ENCODE assay signal across 8 cellular contexts in genomic region chr14:35123388-35123703, GRCh38. TPM values are rescaled to one million over a fixed set of nuclear protein-coding genes. Genes with fewer than 3 reads are reported as not detected.
DNase-seq lines count a peak whose midpoint lies in the region; ATAC-seq, FAIRE-seq and TF ChIP-seq lines count a peak whose summit lies in the region.

No MANE protein-coding gene starts in this region.

- intact Hi-C loops in activated CD4-positive, alpha-beta T cell treated with anti-CD3 and anti-CD28 coated beads, Interleukin-2, amount 10 ng/mL, durations not matched to agents 24 days and 14 days (cut with micrococcal nuclease), result loop anchor here (2.0 to 10.0 kb wide), 2 partner anchors 169 to 701 kb away; partner anchors contain the start of genes BRMS1L and PSMA6
- intact Hi-C loops in activated T-helper 2 cell treated with anti-CD3 and anti-CD28 coated beads, Interferon-gamma antibody, Interleukin-2, Interleukin-4, amounts not matched to agents 10 μg/mL and 5 μg/mL and 100 μg/mL, durations not matched to agents 14 hours and 24 hours and 36 hours (cut with micrococcal nuclease), result loop anchor here (2.0 to 10.0 kb wide), 4 partner anchors 251 to 684 kb away; partner anchors contain the start of genes NFKBIA, RALGAPA1 and SNX6
- intact Hi-C loops in kidney (cut with DNase I), result no loop called here

- H3K36me3 ChIP-seq in kidney (ENCODE audit: control insufficient read depth in 1 of 2, insufficient read depth in 2 of 2, low read length in 2 of 2) (no peaks in the 10 kb centered on the region), suprapubic skin (no peaks in the 10 kb centered on the region)

- TF ChIP-seq EP300 in suprapubic skin (IDR thresholded peaks at IDR 0.05), result no peak

- H3K9me3 ChIP-seq in kidney (ENCODE audit: control insufficient read depth in 1 of 2, low read length in 2 of 2) (no peaks in the 10 kb centered on the region), suprapubic skin (no peaks in the 10 kb centered on the region)

- H3K4me3 ChIP-seq in kidney (ENCODE audit: low read length in 2 of 2) (peak overlapping the region; percentile 80 to 94), suprapubic skin (peak overlapping the region; percentile 67)

- peaks cover 55% of the 10 kb centered on the region for H3K4me1 Mint-ChIP-seq in activated CD4-positive, alpha-beta T cell treated with anti-CD3 and anti-CD28 coated beads, Interleukin-2, amount 10 ng/mL, durations not matched to agents 24 days and 14 days
- peaks cover 38% of the 10 kb centered on the region for H3K4me1 Mint-ChIP-seq in activated T-helper 2 cell treated with anti-CD3 and anti-CD28 coated beads, Interferon-gamma antibody, Interleukin-2, Interleukin-4, amounts not matched to agents 10 μg/mL and 5 μg/mL and 100 μg/mL, durations not matched to agents 14 hours and 24 hours and 36 hours (ENCODE audit: low read depth)

- H3K27ac Mint-ChIP-seq in activated CD4-positive, alpha-beta T cell treated with anti-CD3 and anti-CD28 coated beads, Interleukin-2, amount 10 ng/mL, durations not matched to agents 24 days and 14 days, result peak overlapping the region; percentile 100
- peak overlapping the region; percentile 100 for H3K27ac Mint-ChIP-seq in activated T-helper 2 cell treated with anti-CD3 and anti-CD28 coated beads, Interferon-gamma antibody, Interleukin-2, Interleukin-4, amounts not matched to agents 10 μg/mL and 5 μg/mL and 100 μg/mL, durations not matched to agents 14 hours and 24 hours and 36 hours

- no peaks in the 10 kb centered on the region for H3K27me3 ChIP-seq in suprapubic skin

- H3K9me3 Mint-ChIP-seq in activated CD4-positive, alpha-beta T cell treated with anti-CD3 and anti-CD28 coated beads, Interleukin-2, amount 10 ng/mL, durations not matched to agents 24 days and 14 days, result no peaks in the 10 kb centered on the region
- H3K9me3 Mint-ChIP-seq in activated T-helper 2 cell treated with anti-CD3 and anti-CD28 coated beads, Interferon-gamma antibody, Interleukin-2, Interleukin-4, amounts not matched to agents 10 μg/mL and 5 μg/mL and 100 μg/mL, durations not matched to agents 14 hours and 24 hours and 36 hours, result no peaks in the 10 kb centered on the region

- peaks cover 43% of the 10 kb centered on the region for H3K36me3 Mint-ChIP-seq in activated CD4-positive, alpha-beta T cell treated with anti-CD3 and anti-CD28 coated beads, Interleukin-2, amount 10 ng/mL, durations not matched to agents 24 days and 14 days (ENCODE audit: low read depth)
- peaks cover 32% of the 10 kb centered on the region for H3K36me3 Mint-ChIP-seq in activated T-helper 2 cell treated with anti-CD3 and anti-CD28 coated beads, Interferon-gamma antibody, Interleukin-2, Interleukin-4, amounts not matched to agents 10 μg/mL and 5 μg/mL and 100 μg/mL, durations not matched to agents 14 hours and 24 hours and 36 hours (ENCODE audit: low read depth)

- no peak for DNase-seq in activated CD4-positive, alpha-beta T cell treated with anti-CD3 and anti-CD28 coated beads, Interleukin-2, amount 10 ng/mL, durations not matched to agents 24 days and 14 days
- no peak for DNase-seq in activated CD4-positive, alpha-beta T cell treated with anti-CD3 and anti-CD28 coated beads for 1 hour
- no peak for DNase-seq in activated T-helper 2 cell treated with anti-CD3 and anti-CD28 coated beads, Interferon-gamma antibody, Interleukin-2, Interleukin-4, amounts not matched to agents 10 μg/mL and 5 μg/mL and 100 μg/mL, durations not matched to agents 14 hours and 24 hours and 36 hours (ENCODE audit: low spot score)
- no peak for DNase-seq in kidney
- no peak for DNase-seq in suprapubic skin (ENCODE audit: low spot score in 2 of 2)
- no peak for DNase-seq in stimulated activated CD4-positive, alpha-beta T cell treated with anti-CD3 and anti-CD28 coated beads, Interleukin-4, amount 100 ng/mL, for 1 hour
- DNase-seq in urothelium cell line (ENCODE audit: low spot score), result no peak

- H3K4me1 ChIP-seq in kidney (ENCODE audit: control insufficient read depth in 1 of 2, insufficient read depth in 1 of 2, low read depth in 1 of 2, low read length in 2 of 2) (peaks cover 0 to 9% of the 10 kb centered on the region in 2 donors), suprapubic skin (peaks cover 33% of the 10 kb centered on the region)

- 18% methylated on average over 3 of the region's 3 CpGs for WGBS in suprapubic skin

- H3K9ac ChIP-seq in kidney (ENCODE audit: low read length in 2 of 2), result peak overlapping the region in 1 of 2 donors; percentile 91

- no peak for ATAC-seq in GM21515 (IDR thresholded peaks at IDR 0.05; ENCODE audit: unreplicated experiment)

- H3K27me3 Mint-ChIP-seq in activated CD4-positive, alpha-beta T cell treated with anti-CD3 and anti-CD28 coated beads, Interleukin-2, amount 10 ng/mL, durations not matched to agents 24 days and 14 days, result no peaks in the 10 kb centered on the region
- no peaks in the 10 kb centered on the region for H3K27me3 Mint-ChIP-seq in activated T-helper 2 cell treated with anti-CD3 and anti-CD28 coated beads, Interferon-gamma antibody, Interleukin-2, Interleukin-4, amounts not matched to agents 10 μg/mL and 5 μg/mL and 100 μg/mL, durations not matched to agents 14 hours and 24 hours and 36 hours (ENCODE audit: low read depth)

- TF ChIP-seq CTCF in kidney (IDR thresholded peaks at IDR 0.05; ENCODE audit: borderline replicate concordance, extremely low read depth, insufficient read depth), result no peak
- TF ChIP-seq CTCF in suprapubic skin (IDR thresholded peaks at IDR 0.05), result no peak

- TF ChIP-seq POLR2A in suprapubic skin (IDR thresholded peaks at IDR 0.05), result no peak

- FAIRE-seq in kidney (lab: Jason Lieb, UNC) (no peak), urothelium cell line (lab: Jason Lieb, UNC) (no peak)

- H3K4me3 Mint-ChIP-seq in activated CD4-positive, alpha-beta T cell treated with anti-CD3 and anti-CD28 coated beads, Interleukin-2, amount 10 ng/mL, durations not matched to agents 24 days and 14 days, result peak overlapping the region; percentile 82
- peak overlapping the region; percentile 96 for H3K4me3 Mint-ChIP-seq in activated T-helper 2 cell treated with anti-CD3 and anti-CD28 coated beads, Interferon-gamma antibody, Interleukin-2, Interleukin-4, amounts not matched to agents 10 μg/mL and 5 μg/mL and 100 μg/mL, durations not matched to agents 14 hours and 24 hours and 36 hours (ENCODE audit: low read depth)

- H3K27ac ChIP-seq in kidney (ENCODE audit: low read depth in 2 of 2, low read length in 2 of 2) (no peak overlapping the region), suprapubic skin (peak overlapping the region; percentile 97)

RNA-seq across cellular contexts. Expression of gene PRORP, which starts 1.0 kb away (rescaled TPM):
- total RNA-seq in activated CD4-positive, alpha-beta T cell treated with anti-CD3 and anti-CD28 coated beads, Interleukin-2, amount 10 ng/mL, durations not matched to agents 24 days and 14 days, result 35.6 and 41.1 TPM in 2 replicates
- 37.0 and 41.3 TPM in 2 replicates for total RNA-seq in activated T-helper 2 cell treated with anti-CD3 and anti-CD28 coated beads, Interferon-gamma antibody, Interleukin-2, Interleukin-4, amounts not matched to agents 10 μg/mL and 5 μg/mL and 100 μg/mL, durations not matched to agents 14 hours and 24 hours and 36 hours
- total RNA-seq in kidney, result 25.1 TPM
- polyA plus RNA-seq in kidney (ENCODE audit: insufficient read depth, low read depth, low replicate concordance), result 35.6 TPM
- total RNA-seq in suprapubic skin, result 10 to 100 TPM; 31.6 to 45.2 (median 40.9) TPM

RNA-seq across cellular contexts. Expression of gene PPP2R3C, which starts 1.6 kb away (rescaled TPM):
- 51.6 and 58.1 TPM in 2 replicates for total RNA-seq in activated CD4-positive, alpha-beta T cell treated with anti-CD3 and anti-CD28 coated beads, Interleukin-2, amount 10 ng/mL, durations not matched to agents 24 days and 14 days
- 48.1 and 49.7 TPM in 2 replicates for total RNA-seq in activated T-helper 2 cell treated with anti-CD3 and anti-CD28 coated beads, Interferon-gamma antibody, Interleukin-2, Interleukin-4, amounts not matched to agents 10 μg/mL and 5 μg/mL and 100 μg/mL, durations not matched to agents 14 hours and 24 hours and 36 hours
- 24.8 TPM for total RNA-seq in kidney
- 33.7 TPM for polyA plus RNA-seq in kidney (ENCODE audit: insufficient read depth, low read depth, low replicate concordance)
- 10 to 100 TPM; 10.0 to 14.2 (median 12.4) TPM for total RNA-seq in suprapubic skin
